Comparison of ENCODE assay signal across 13 cellular contexts in genomic region chr2:182554950-182555349, GRCh38.
"Had no signal": no experiment of that assay in that cellular context is flagged by ENCODE, and none has a peak within 500 bp of the region (broad histone marks: within the 10 kb centered on the region; RNA-seq: fewer than 3 reads in every experiment).

No MANE protein-coding gene starts in this region.

- H3K27me3 ChIP-seq: brain microvascular endothelial cell, right lobe of liver, tibial artery had no signal

- H3K4me1 ChIP-seq: psoas muscle, right lobe of liver had no signal

- DNase-seq: activated CD4-positive, alpha-beta memory T cell treated with anti-CD3 and anti-CD28 coated beads for 36 hours; activated CD4-positive, alpha-beta T cell treated with anti-CD3 and anti-CD28 coated beads for 1 hour; activated gamma-delta T cell treated with Interleukin-2 at 50 U/mL for 16 hours; activated naive CD8-positive, alpha-beta T cell treated with anti-CD3 and anti-CD28 coated beads for 36 hours; activated T-cell treated with anti-CD3 and anti-CD28 coated beads, Interleukin-2, amount 50 U/mL, for 4 hours; brain microvascular endothelial cell; cerebellar nuclear complex; dermis blood vessel endothelial cell; hypothalamus; kidney glomerular epithelial cell; psoas muscle; right lobe of liver; tibial artery had no signal

- H3K36me3 ChIP-seq: brain microvascular endothelial cell, right lobe of liver, tibial artery had no signal

- H3K4me3 ChIP-seq: psoas muscle, right lobe of liver, tibial artery had no signal

- H3K9me3 ChIP-seq: psoas muscle, right lobe of liver, tibial artery had no signal

- H3K27ac ChIP-seq: brain microvascular endothelial cell, psoas muscle, right lobe of liver, tibial artery had no signal
